23 cellular contexts compared by ENCODE assay signal in the genomic region with DNA sequence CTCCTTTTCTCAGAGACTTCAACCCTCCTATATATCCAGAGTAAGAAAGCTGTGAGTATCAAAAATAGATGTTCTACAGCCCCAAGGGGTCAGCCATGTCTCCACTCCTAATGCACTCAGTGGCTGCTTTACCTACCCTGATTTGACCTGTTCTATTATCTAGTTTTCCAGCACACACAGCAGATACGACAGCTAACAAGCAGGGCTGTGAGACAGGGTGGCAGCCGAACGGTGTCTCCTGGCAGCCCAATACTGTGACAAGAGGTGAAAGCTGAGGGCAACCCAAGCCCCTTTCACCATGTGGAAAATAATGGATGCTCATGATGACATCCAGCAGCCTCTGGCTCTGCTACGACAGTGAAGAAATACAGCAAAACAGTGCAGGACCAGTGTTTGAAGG.
"Had no signal": no experiment of that assay in that cellular context is flagged by ENCODE, and none has a peak within 500 bp of the region (broad histone marks: within the 10 kb centered on the region; RNA-seq: fewer than 3 reads in every experiment).

No MANE protein-coding gene starts in this region.

- DNase-seq: activated B cell treated with CpG ODN at 0.5 μM for 24 hours; activated CD4-positive, alpha-beta T cell treated with anti-CD3 and anti-CD28 coated beads for 1 hour; activated CD4-positive, alpha-beta T cell treated with anti-CD3 and anti-CD28 coated beads, Interleukin-2, amount 10 ng/mL, durations not matched to agents 24 days and 14 days; activated CD4-positive, alpha-beta T cell treated with anti-CD3 and anti-CD28 coated beads, Interleukin-2, amount 50 U/mL, for 48 hours; activated CD8-positive, alpha-beta memory T cell treated with anti-CD3 and anti-CD28 coated beads, Interleukin-2, amount 10 ng/mL, durations not matched to agents 7 days and 5 days; activated effector memory CD4-positive, alpha-beta T cell treated with anti-CD3 and anti-CD28 coated beads, Interleukin-2, amount 50 U/mL, for 16 hours; activated naive CD4-positive, alpha-beta T cell treated with Interleukin-2 at 50 U/mL for 16 hours; activated naive CD8-positive, alpha-beta T cell treated with anti-CD3 and anti-CD28 coated beads, Interleukin-2, amount 50 U/mL, for 24 hours; activated T-cell treated with anti-CD3 and anti-CD28 coated beads, Interleukin-2, amount 50 U/mL, for 24 hours; amniotic stem cell; MV-4-11; NCI-H1092 treated with DMSO at 0.1 percent for 48 hours; NCI-H1417 treated with DMSO at 0.1 percent for 48 hours; NCI-H1694; NCI-H2029; NCI-H446; NCI-H524; Peyer's patch; SHP77 treated with DMSO at 0.1 percent for 48 hours; T-helper 9 cell had no signal

- H3K4me3 ChIP-seq: Peyer's patch had no signal

- H3K4me1 ChIP-seq: Peyer's patch had no signal

- H3K36me3 ChIP-seq: Peyer's patch had no signal

- H3K9me3 ChIP-seq: Peyer's patch had no signal

- H3K27me3 ChIP-seq: Peyer's patch had no signal

- H3K27ac ChIP-seq: KMS-11, Peyer's patch, RWPE1 had no signal

- ATAC-seq: activated CD8-positive, alpha-beta memory T cell treated with anti-CD3 and anti-CD28 coated beads, Interleukin-2, amount 10 ng/mL, durations not matched to agents 7 days and 5 days; activated naive CD4-positive, alpha-beta T cell treated with anti-CD3 and anti-CD28 coated beads, Interleukin-2, amount 50 U/mL, for 72 hours; activated naive CD8-positive, alpha-beta T cell treated with anti-CD3 and anti-CD28 coated beads, Interleukin-2, amount 50 U/mL, for 24 hours had no signal
